1 cellular context compared by ENCODE assay signal in genomic region chr11:126419801-126420729, GRCh38.
A peak's percentile ranks its signal among the peaks of the same experiment; 100 is the strongest.
TF ChIP-seq lines count a peak whose summit lies in the region.

No MANE protein-coding gene starts in this region.

TF ChIP-seq in K562, 482 proteins besides CTCF, POLR2A, EP300 and RAD21 (continued from another document):
- TF ChIP-seq CUX1 (CRISPR knock-in tag; IDR thresholded peaks at IDR 0.05) (0 out of 2 replicates have a peak, but pooled peaks have one; percentile 67), CREBBP (IDR thresholded peaks at IDR 0.05; ENCODE audit: low read depth, low read length) (no peak), SMARCC2 (IDR thresholded peaks at IDR 0.05; ENCODE audit: low read depth) (peak; percentile 94), MEF2D (tag; conservative IDR thresholded peaks at IDR 0.05; ENCODE audit: low read depth) (peak; percentile 82), FOXM1 (IDR thresholded peaks at IDR 0.05; ENCODE audit: low read depth) (peak; percentile 98), FOXM1 (CRISPR knock-in tag; IDR thresholded peaks at IDR 0.05; ENCODE audit: low read depth) (no peak), ZNF644 (tag; IDR thresholded peaks at IDR 0.05; ENCODE audit: low read depth) (peak; percentile 94), HDAC3 (IDR thresholded peaks at IDR 0.05; ENCODE audit: borderline replicate concordance, partially characterized antibody) (peak; percentile 95), HMBOX1 (IDR thresholded peaks at IDR 0.05) (peak; percentile 44; the same call in 1 of the 2 replicates), FOXJ2 (tag; IDR thresholded peaks at IDR 0.05) (peak; percentile 70; the same call in 1 of the 2 replicates), PBX2 (CRISPR knock-in tag; IDR thresholded peaks at IDR 0.05; ENCODE audit: low read depth) (no peak), PBX2 (tag; conservative IDR thresholded peaks at IDR 0.05; ENCODE audit: low read depth) (peak; percentile 67)
